Comparison of ENCODE assay signal across 18 cellular contexts in genomic region chr4:41400296-41400695, GRCh38.
"Had no signal": no experiment of that assay in that cellular context is flagged by ENCODE, and none has a peak within 500 bp of the region (broad histone marks: within the 10 kb centered on the region; RNA-seq: fewer than 3 reads in every experiment).

No MANE protein-coding gene starts in this region.

- H3K27me3 Mint-ChIP-seq: activated CD4-positive, alpha-beta memory T cell treated with anti-CD3 and anti-CD28 coated beads for 36 hours; activated naive CD8-positive, alpha-beta T cell; brain had no signal

- H3K4me1 Mint-ChIP-seq: activated CD4-positive, alpha-beta T cell treated with anti-CD3 and anti-CD28 coated beads for 36 hours had no signal

- DNase-seq: activated CD4-positive, alpha-beta memory T cell treated with anti-CD3 and anti-CD28 coated beads for 36 hours; activated CD4-positive, alpha-beta T cell treated with anti-CD3 and anti-CD28 coated beads for 36 hours; activated T-cell treated with anti-CD3 and anti-CD28 coated beads for 4 hours; amniotic stem cell; caudate nucleus; colonic mucosa; heart left ventricle; left ventricle myocardium superior; stimulated activated CD4-positive, alpha-beta T cell treated with anti-CD3 and anti-CD28 coated beads, Interleukin-15, amount 100 ng/mL, for 24 hours; stimulated activated CD4-positive, alpha-beta T cell treated with anti-CD3 and anti-CD28 coated beads, Interleukin-2, amount 100 ng/mL, for 48 hours; SW 1271; T-helper 2 cell had no signal

- H3K27ac Mint-ChIP-seq: activated CD4-positive, alpha-beta memory T cell treated with anti-CD3 and anti-CD28 coated beads for 36 hours; activated CD4-positive, alpha-beta T cell treated with anti-CD3 and anti-CD28 coated beads for 36 hours; activated naive CD8-positive, alpha-beta T cell; brain; stimulated activated naive CD8-positive, alpha-beta T cell treated with anti-CD3 and anti-CD28 coated beads, Interleukin-15, Interleukin-2, amounts not matched to agents 100 ng/mL and 50 ng/mL, for 24 hours; WTC11 had no signal

- H3K4me3 Mint-ChIP-seq: activated CD4-positive, alpha-beta memory T cell treated with anti-CD3 and anti-CD28 coated beads for 36 hours; activated CD4-positive, alpha-beta T cell treated with anti-CD3 and anti-CD28 coated beads for 36 hours; activated naive CD8-positive, alpha-beta T cell; brain; neural crest cell; stimulated activated naive CD8-positive, alpha-beta T cell treated with anti-CD3 and anti-CD28 coated beads, Interleukin-15, Interleukin-2, amounts not matched to agents 100 ng/mL and 50 ng/mL, for 24 hours; WTC11 had no signal

- H3K36me3 Mint-ChIP-seq: activated CD4-positive, alpha-beta memory T cell treated with anti-CD3 and anti-CD28 coated beads for 36 hours; activated naive CD8-positive, alpha-beta T cell; brain; WTC11 had no signal

- ATAC-seq: activated CD4-positive, alpha-beta T cell treated with anti-CD3 and anti-CD28 coated beads for 36 hours; gastroesophageal sphincter; heart left ventricle; left ventricle myocardium superior; WTC11 had no signal

- H3K9me3 Mint-ChIP-seq: activated CD4-positive, alpha-beta memory T cell treated with anti-CD3 and anti-CD28 coated beads for 36 hours; neural crest cell; stimulated activated naive CD8-positive, alpha-beta T cell treated with anti-CD3 and anti-CD28 coated beads, Interleukin-15, Interleukin-2, amounts not matched to agents 100 ng/mL and 50 ng/mL, for 24 hours; WTC11 had no signal
